ENCODE assay signal across 9 cellular contexts in genomic region chr1:230113605-230114241, GRCh38. TPM values are rescaled to one million over a fixed set of nuclear protein-coding genes. Genes with fewer than 3 reads are reported as not detected.
DNase-seq lines count a peak whose midpoint lies in the region; ATAC-seq and TF ChIP-seq lines count a peak whose summit lies in the region.
"Had no signal": no experiment of that assay in that cellular context is flagged by ENCODE, and none has a peak within 500 bp of the region (broad histone marks: within the 10 kb centered on the region; RNA-seq: fewer than 3 reads in every experiment).

No MANE protein-coding gene starts in this region.

- H3K9me2 ChIP-seq in SK-N-SH: no peaks in the 10 kb centered on the region

- TF ChIP-seq POLR2A in erythroblast (IDR thresholded peaks at IDR 0.05; ENCODE audit: low read length): no peak

- H3K9me3 ChIP-seq in SK-N-SH: no peaks in the 10 kb centered on the region

- peaks cover 35% of the 10 kb centered on the region for H4K20me1 ChIP-seq in SK-N-SH (ENCODE audit: insufficient read depth)

- H3K36me3 ChIP-seq in SK-N-SH (replicated peaks in 1 of 2; ENCODE audit: control insufficient read depth in 1 of 2, insufficient read depth in 2 of 2, low read length in 1 of 2) (peaks cover 0 to 8% of the 10 kb centered on the region in 2 experiments), H7 (replicated peaks; ENCODE audit: control insufficient read depth, insufficient read depth, low read length) (0 out of 2 replicates have a peak, but pooled peaks cover 2% of the 10 kb centered on the region)

- peak; percentile 95 for DNase-seq in EH (ENCODE audit: low read depth)
- no peak for DNase-seq in SK-N-SH
- DNase-seq in foreskin fibroblast: peak; percentile 87 to 90
- peak; percentile 90 for DNase-seq in retinal pigment epithelial cell (ENCODE audit: low read depth)
- no peak for DNase-seq in H7
- no peak for DNase-seq in erythroblast (lab: John Stamatoyannopoulos, UW)
- no peak for DNase-seq in GDM1 (lab: John Stamatoyannopoulos, UW)

- no peak for TF ChIP-seq RAD21 in SK-N-SH (IDR thresholded peaks at IDR 0.05; ENCODE audit: low read length)

- no peak overlapping the region for H3K9ac ChIP-seq in SK-N-SH

- H3K27ac ChIP-seq in SK-N-SH (ENCODE audit: low read depth in 2 of 2, low read length in 1 of 2): peak overlapping the region in 1 of 2 experiments; percentile 55; a peak in 3 of 4 replicates

- TF ChIP-seq CTCF in SK-N-SH (IDR thresholded peaks at IDR 0.05) (no peak), foreskin fibroblast (IDR thresholded peaks at IDR 0.05; ENCODE audit: low read depth, low read length) (no peak), retinal pigment epithelial cell (conservative IDR thresholded peaks at IDR 0.05; ENCODE audit: low read depth, low read length) (no peak)

- no peaks in the 10 kb centered on the region for H3K27me3 ChIP-seq in SK-N-SH (ENCODE audit: insufficient read depth)
- no peaks in the 10 kb centered on the region; the same call in 1 of the 2 replicates for H3K27me3 ChIP-seq in H7 (ENCODE audit: control insufficient read depth, insufficient read depth, low read length)

- WGBS in SK-N-SH (ENCODE audit: low lambda C conversion rate): 70% methylated on average over 17 of the region's 17 CpGs

- POLR2A ChIA-PET in SK-N-SH (lab: Yijun Ruan, JAX): no interaction called here

- H2AFZ ChIP-seq in SK-N-SH (ENCODE audit: low read depth): no peak overlapping the region

- H3K4me3 ChIP-seq in SK-N-SH (ENCODE audit: low read depth in 2 of 2, low read length in 1 of 2) (no peak overlapping the region), foreskin fibroblast (ENCODE audit: low read depth in 1 of 2, low read length in 2 of 2) (peak overlapping the region in 1 of 2 donors; percentile 32), retinal pigment epithelial cell (ENCODE audit: low read length) (no peak overlapping the region), H7 (ENCODE audit: insufficient read depth, low read depth, low read length) (no peak overlapping the region)
- H3K4me3 ChIP-seq: GM12878 had no signal

- H3K4me2 ChIP-seq in SK-N-SH: 0 out of 2 replicates have a peak overlapping the region, but pooled peaks have one; percentile 16

- peaks cover 97% of the 10 kb centered on the region for H3K79me2 ChIP-seq in SK-N-SH (ENCODE audit: insufficient read depth)

- CTCF ChIA-PET in SK-N-SH (lab: Yijun Ruan, JAX): interaction anchor here (0.9 to 2.5 kb wide), 3 partner anchors 8 to 50 kb away, joined by 3 to 9 read pairs (median 3); no protein-coding TSS in a partner anchor

- no peaks in the 10 kb centered on the region for H3F3A ChIP-seq in SK-N-SH (replicated peaks; ENCODE audit: insufficient read depth)

- no peak for TF ChIP-seq EP300 in SK-N-SH (IDR thresholded peaks at IDR 0.05; ENCODE audit: borderline replicate concordance in 1 of 2, low read depth in 1 of 2, low read length in 1 of 2)

- H3K4me1 ChIP-seq in SK-N-SH (ENCODE audit: control insufficient read depth in 1 of 2, insufficient read depth in 2 of 2, low read depth in 1 of 2, low read length in 1 of 2): peaks cover 22 to 45% of the 10 kb centered on the region in 2 experiments

- ATAC-seq in GM18498 (IDR thresholded peaks at IDR 0.05; ENCODE audit: unreplicated experiment): no peak
- ATAC-seq: GM12878 had no signal

TF ChIP-seq in SK-N-SH, 30 proteins besides CTCF, POLR2A, EP300 and RAD21:
- TF ChIP-seq GABPA (IDR thresholded peaks at IDR 0.05; ENCODE audit: low read depth) (no peak), NFIC (IDR thresholded peaks at IDR 0.05; ENCODE audit: borderline replicate concordance) (peak; percentile 27; the same call in 1 of the 2 replicates), FOXM1 (IDR thresholded peaks at IDR 0.05; ENCODE audit: low read depth) (no peak), MEF2A (IDR thresholded peaks at IDR 0.05; ENCODE audit: borderline replicate concordance, low read depth) (no peak), YY1 (IDR thresholded peaks at IDR 0.05; ENCODE audit: low read depth) (no peak), TAF1 (IDR thresholded peaks at IDR 0.05; ENCODE audit: borderline replicate concordance, low read depth, low read length) (no peak), RFX5 (IDR thresholded peaks at IDR 0.05; ENCODE audit: low read length) (no peak), MAX (IDR thresholded peaks at IDR 0.05; ENCODE audit: low read depth) (peak; percentile 55), JUND (IDR thresholded peaks at IDR 0.05) (0 out of 2 replicates have a peak, but pooled peaks have one; percentile 54), FOSL2 (IDR thresholded peaks at IDR 0.05; ENCODE audit: borderline replicate concordance, low read depth) (peak; percentile 65; the same call in 1 of the 2 replicates), POLR2AphosphoS5 (IDR thresholded peaks at IDR 0.05; ENCODE audit: low read depth, low read length) (no peak), FOXJ3 (CRISPR knock-in tag; IDR thresholded peaks at IDR 0.05) (no peak), USF2 (IDR thresholded peaks at IDR 0.05; ENCODE audit: borderline replicate concordance, low read depth, low read length) (no peak), MXI1 (IDR thresholded peaks at IDR 0.05; ENCODE audit: low read depth, low read length) (no peak), SIN3A (IDR thresholded peaks at IDR 0.05; ENCODE audit: borderline replicate concordance, low read depth, low read length) (no peak), PBX3 (IDR thresholded peaks at IDR 0.05) (peak; percentile 68), ZBTB33 (IDR thresholded peaks at IDR 0.05; ENCODE audit: borderline replicate concordance, low read depth) (no peak), USF1 (IDR thresholded peaks at IDR 0.05; ENCODE audit: borderline replicate concordance, low read depth) (no peak), SMC3 (IDR thresholded peaks at IDR 0.05; ENCODE audit: low read depth, low read length) (no peak), RCOR1 (IDR thresholded peaks at IDR 0.05; ENCODE audit: low read length) (no peak), TEAD4 (IDR thresholded peaks at IDR 0.05; ENCODE audit: borderline replicate concordance, insufficient read depth) (no peak), TCF12 (IDR thresholded peaks at IDR 0.05) (peak; percentile 39; the same call in 1 of the 2 replicates), CHD2 (IDR thresholded peaks at IDR 0.05; ENCODE audit: low read length, partially characterized antibody) (no peak), RXRA (IDR thresholded peaks at IDR 0.05; ENCODE audit: borderline replicate concordance, low read depth) (peak; percentile 62; the same call in 1 of the 2 replicates)

RNA-seq across cellular contexts. Expression of gene GALNT2, which starts 46.7 kb away (rescaled TPM):
- 99.8 and 118 TPM in 2 replicates for polyA plus RNA-seq in SK-N-SH (2012; rRNA removed)
- 81.8 and 111 TPM in 2 replicates for polyA plus RNA-seq in SK-N-SH (2012; cell fraction: cytosol; rRNA removed)
- 93.4 and 117 TPM in 2 replicates for polyA plus RNA-seq in SK-N-SH (2012; cell fraction: nucleus; rRNA removed)
- total RNA-seq in H7 (2014; rRNA removed; shearing (Covaris generic)): 99.1 and 105 TPM in 2 replicates

Comparison
In these comparisons a context has a peak if more than half of its experiments do, and no peak if none do; other contexts are left out.
1. DNase-seq: peak in EH (single experiment), foreskin fibroblast (2 of 2) and retinal pigment epithelial cell (single experiment); none in SK-N-SH (single experiment), H7 (single experiment), erythroblast (0 of 2) and GDM1 (single experiment).